In the genomic region with DNA sequence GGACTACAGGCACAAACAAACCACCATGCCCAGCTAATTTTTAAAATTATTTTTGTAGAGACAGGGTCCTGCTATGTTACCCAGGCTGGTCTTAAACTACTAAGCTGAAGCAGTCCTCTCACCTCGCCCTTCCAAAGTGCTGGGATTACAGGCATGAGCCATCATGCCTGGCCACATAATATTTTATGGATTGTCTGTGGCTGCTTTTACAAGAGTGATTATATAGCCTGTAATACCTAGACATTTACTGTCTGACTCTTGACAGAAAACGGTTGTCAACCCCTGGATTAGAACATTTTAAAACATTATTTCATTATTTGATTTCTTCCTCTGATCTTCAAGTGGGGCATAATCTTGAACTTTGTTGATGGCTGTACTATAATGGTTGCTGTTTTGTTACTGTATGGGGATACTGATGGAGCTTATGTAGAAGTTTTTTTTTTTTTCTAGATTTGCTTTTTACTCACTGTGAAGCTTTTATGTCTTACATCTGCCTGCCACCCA, we compare ENCODE assay signal across 12 cellular contexts. TPM values are rescaled to one million over a fixed set of nuclear protein-coding genes. Genes with fewer than 3 reads are reported as not detected.
DNase-seq lines count a peak whose midpoint lies in the region; ATAC-seq and TF ChIP-seq lines count a peak whose summit lies in the region.
"Had no signal": no experiment of that assay in that cellular context is flagged by ENCODE, and none has a peak within 500 bp of the region (broad histone marks: within the 10 kb centered on the region; RNA-seq: fewer than 3 reads in every experiment).

No MANE protein-coding gene starts in this region.

- peak overlapping the region; percentile 13 for H3K27ac Mint-ChIP-seq in stimulated activated naive CD8-positive, alpha-beta T cell treated with anti-CD3 and anti-CD28 coated beads, Interleukin-15, Interleukin-2, amounts not matched to agents 100 ng/mL and 50 ng/mL, for 24 hours
- peak overlapping the region in 1 of 2 donors; percentile 40 for H3K27ac Mint-ChIP-seq in stimulated activated naive CD8-positive, alpha-beta T cell treated with anti-CD3 and anti-CD28 coated beads, Interleukin-15, amount 100 ng/mL, for 72 hours
- H3K27ac Mint-ChIP-seq: stimulated activated naive B cell treated with anti-CD40 and anti-IgM and Interleukin-4, amounts not matched to agents 10 μg/mL and 1 μg/mL and 100 μg/mL, for 72 hours had no signal

- no peak for TF ChIP-seq POLR2A in vagina (IDR thresholded peaks at IDR 0.05)

- H3K9me3 Mint-ChIP-seq in stimulated activated naive CD8-positive, alpha-beta T cell treated with anti-CD3 and anti-CD28 coated beads, Interleukin-15, Interleukin-2, amounts not matched to agents 100 ng/mL and 50 ng/mL, for 24 hours: no peaks in the 10 kb centered on the region
- H3K9me3 Mint-ChIP-seq in stimulated activated naive CD8-positive, alpha-beta T cell treated with anti-CD3 and anti-CD28 coated beads, Interleukin-15, amount 100 ng/mL, for 72 hours: no peaks in the 10 kb centered on the region
- H3K9me3 Mint-ChIP-seq: stimulated activated naive B cell treated with anti-CD40 and anti-IgM and Interleukin-4, amounts not matched to agents 10 μg/mL and 1 μg/mL and 100 μg/mL, for 72 hours had no signal

- no peak overlapping the region for H3K4me3 Mint-ChIP-seq in stimulated activated naive CD8-positive, alpha-beta T cell treated with anti-CD3 and anti-CD28 coated beads, Interleukin-15, Interleukin-2, amounts not matched to agents 100 ng/mL and 50 ng/mL, for 24 hours
- H3K4me3 Mint-ChIP-seq in stimulated activated naive CD8-positive, alpha-beta T cell treated with anti-CD3 and anti-CD28 coated beads, Interleukin-15, amount 100 ng/mL, for 72 hours: no peak overlapping the region
- H3K4me3 Mint-ChIP-seq: stimulated activated naive B cell treated with anti-CD40 and anti-IgM and Interleukin-4, amounts not matched to agents 10 μg/mL and 1 μg/mL and 100 μg/mL, for 72 hours had no signal

- no peaks in the 10 kb centered on the region for H3K27me3 Mint-ChIP-seq in stimulated activated naive CD8-positive, alpha-beta T cell treated with anti-CD3 and anti-CD28 coated beads, Interleukin-15, Interleukin-2, amounts not matched to agents 100 ng/mL and 50 ng/mL, for 24 hours
- H3K27me3 Mint-ChIP-seq in stimulated activated naive CD8-positive, alpha-beta T cell treated with anti-CD3 and anti-CD28 coated beads, Interleukin-15, amount 100 ng/mL, for 72 hours: no peaks in the 10 kb centered on the region
- H3K27me3 Mint-ChIP-seq: stimulated activated naive B cell treated with anti-CD40 and anti-IgM and Interleukin-4, amounts not matched to agents 10 μg/mL and 1 μg/mL and 100 μg/mL, for 72 hours had no signal

- no peak overlapping the region for H3K4me3 ChIP-seq in ascending aorta
- no peak overlapping the region for H3K4me3 ChIP-seq in mesodermal cell (ENCODE audit: extremely low read depth, insufficient read depth, low read length, poor library complexity, severe bottlenecking)
- H3K4me3 ChIP-seq in vagina: no peak overlapping the region
- no peak overlapping the region for H3K4me3 ChIP-seq in MG63
- H3K4me3 ChIP-seq: BLaER1 treated with 17β-estradiol and CSF1 and Interleukin-3, amounts not matched to agents 10 nM and 100 nM; ovary had no signal

- H3K27ac ChIP-seq in ascending aorta (peak overlapping the region; percentile 2 to 78), mesodermal cell (ENCODE audit: low read depth, low read length, severe bottlenecking) (peak overlapping the region; percentile 62), vagina (peak overlapping the region; percentile 65)
- H3K27ac ChIP-seq: BLaER1 treated with 17β-estradiol and CSF1 and Interleukin-3, amounts not matched to agents 10 nM and 100 nM had no signal

- WGBS in mesodermal cell (ENCODE audit: insufficient coverage in 2 of 2), 2 experiments: 80% methylated on average over 1 of the region's 2 CpGs; no CpG with 5 or more reads in 1 of the 2 experiments

- no peaks in the 10 kb centered on the region for H3K27me3 ChIP-seq in ascending aorta
- no peaks in the 10 kb centered on the region for H3K27me3 ChIP-seq in vagina
- no peaks in the 10 kb centered on the region for H3K27me3 ChIP-seq in MG63
- H3K27me3 ChIP-seq: BLaER1 treated with 17β-estradiol and CSF1 and Interleukin-3, amounts not matched to agents 10 nM and 100 nM; ovary had no signal

- no peak for TF ChIP-seq CTCF in ascending aorta (IDR thresholded peaks at IDR 0.05)
- TF ChIP-seq CTCF in vagina (IDR thresholded peaks at IDR 0.05): no peak

- H3K36me3 Mint-ChIP-seq in stimulated activated naive CD8-positive, alpha-beta T cell treated with anti-CD3 and anti-CD28 coated beads, Interleukin-15, Interleukin-2, amounts not matched to agents 100 ng/mL and 50 ng/mL, for 24 hours (ENCODE audit: low read depth): peaks cover 4% of the 10 kb centered on the region

- H3K36me3 ChIP-seq in ascending aorta (no peaks in the 10 kb centered on the region), mesodermal cell (ENCODE audit: control insufficient read depth, insufficient read depth, low read length) (peaks cover 36% of the 10 kb centered on the region), vagina (no peaks in the 10 kb centered on the region), MG63 (no peaks in the 10 kb centered on the region)
- H3K36me3 ChIP-seq: ovary had no signal

- intact Hi-C loops in ascending aorta (cut with DNase I) (loop anchor here (2.0 to 5.0 kb wide), 3 partner anchors 83 to 157 kb away; no protein-coding TSS in a partner anchor), vagina (cut with DNase I) (loop anchor here (10.0 kb wide), 1 partner anchor 561 kb away; no protein-coding TSS in a partner anchor)

- peaks cover 36% of the 10 kb centered on the region for H3K4me1 Mint-ChIP-seq in stimulated activated naive CD8-positive, alpha-beta T cell treated with anti-CD3 and anti-CD28 coated beads, Interleukin-15, Interleukin-2, amounts not matched to agents 100 ng/mL and 50 ng/mL, for 24 hours (ENCODE audit: low read depth)
- peaks cover 42% of the 10 kb centered on the region for H3K4me1 Mint-ChIP-seq in stimulated activated naive CD8-positive, alpha-beta T cell treated with anti-CD3 and anti-CD28 coated beads, Interleukin-15, amount 100 ng/mL, for 72 hours

- no peak for DNase-seq in stimulated activated naive CD8-positive, alpha-beta T cell treated with anti-CD3 and anti-CD28 coated beads, Interleukin-15, amount 100 ng/mL, for 72 hours
- DNase-seq in ascending aorta (ENCODE audit: low spot score in 2 of 2) (no peak), vagina (ENCODE audit: extremely low spot score in 2 of 2) (peak in 1 of 2 donors; percentile 49), MG63 (no peak), HK-2 (ENCODE audit: unreplicated experiment) (no peak), Ammon's horn (ENCODE audit: low spot score) (no peak)
- DNase-seq: H7; stimulated activated naive B cell treated with anti-CD40 and anti-IgM and Interleukin-4, amounts not matched to agents 10 μg/mL and 1 μg/mL and 100 μg/mL, for 72 hours had no signal

- ATAC-seq in stimulated activated naive CD8-positive, alpha-beta T cell treated with anti-CD3 and anti-CD28 coated beads, Interleukin-15, amount 100 ng/mL, for 72 hours: no peak
- ATAC-seq: stimulated activated naive B cell treated with anti-CD40 and anti-IgM and Interleukin-4, amounts not matched to agents 10 μg/mL and 1 μg/mL and 100 μg/mL, for 72 hours had no signal

- no peaks in the 10 kb centered on the region for H3K9me3 ChIP-seq in ascending aorta
- H3K9me3 ChIP-seq in mesodermal cell (ENCODE audit: control insufficient read depth, low read length): no peaks in the 10 kb centered on the region
- no peaks in the 10 kb centered on the region for H3K9me3 ChIP-seq in vagina
- no peaks in the 10 kb centered on the region for H3K9me3 ChIP-seq in MG63
- H3K9me3 ChIP-seq: BLaER1 treated with 17β-estradiol and CSF1 and Interleukin-3, amounts not matched to agents 10 nM and 100 nM; ovary had no signal

- H3K4me1 ChIP-seq in ascending aorta: peaks cover 0 to 5% of the 10 kb centered on the region in 2 donors
- peaks cover 52% of the 10 kb centered on the region for H3K4me1 ChIP-seq in mesodermal cell (ENCODE audit: control insufficient read depth, insufficient read depth, low read length, poor library complexity, severe bottlenecking)
- peaks cover 23% of the 10 kb centered on the region for H3K4me1 ChIP-seq in vagina

RNA-seq across cellular contexts. Expression of a gene that starts 14.3 kb away (rescaled TPM):
- total RNA-seq in ascending aorta (1.2 TPM), vagina (4.7 TPM)
- 4.7 TPM for polyA plus RNA-seq in mesodermal cell (2013, experiment 1 of 2)
- 5.9 TPM for polyA plus RNA-seq in mesodermal cell (2013, experiment 2 of 2)
- total RNA-seq in MG63 (2014; rRNA removed; shearing (Covaris generic); ENCODE audit: low replicate concordance): 2.0 and 2.4 TPM in 2 replicates

RNA-seq across cellular contexts. Expression of a gene that starts 49.2 kb away (rescaled TPM):
- total RNA-seq in ascending aorta: 0.85 TPM
- 15.4 TPM for polyA plus RNA-seq in mesodermal cell (2013, experiment 1 of 2)
- polyA plus RNA-seq in mesodermal cell (2013, experiment 2 of 2): 12.2 TPM
- total RNA-seq in vagina: 1.7 TPM
- total RNA-seq in MG63 (2014; rRNA removed; shearing (Covaris generic); ENCODE audit: low replicate concordance): 13.1 and 23.4 TPM in 2 replicates

RNA-seq across cellular contexts. Expression of a gene that starts 54.3 kb away (rescaled TPM):
- total RNA-seq in ascending aorta: 15.1 TPM
- polyA plus RNA-seq in mesodermal cell (2013, experiment 1 of 2): 9.4 TPM
- polyA plus RNA-seq in mesodermal cell (2013, experiment 2 of 2): 10.0 TPM
- total RNA-seq in vagina: 38.1 TPM
- 0.07 TPM in 1 of 2 replicates, not detected in the other for total RNA-seq in MG63 (2014; rRNA removed; shearing (Covaris generic); ENCODE audit: low replicate concordance)

Comparison
In these comparisons a context has a peak if more than half of its experiments do, and no peak if none do; other contexts are left out.
1. RNA of a gene that starts 54.3 kb away (total RNA-seq): 38.1 TPM in vagina (single experiment) and 15.1 TPM in ascending aorta (single experiment); 0.07 TPM in MG63; every median in the first group is over 10 times any median in the second.
2. Peak in every context shown above with its lines, with median percentiles within 50 percentile points of each other: H3K27ac ChIP-seq.